In genomic region chr1:44327679-44328491, GRCh38 we compare ENCODE assay signal across 8 cellular contexts. TPM values are rescaled to one million over a fixed set of nuclear protein-coding genes. Genes with fewer than 3 reads are reported as not detected.
A peak's percentile ranks its signal among the peaks of the same experiment; 100 is the strongest.
DNase-seq lines count a peak whose midpoint lies in the region; ATAC-seq and TF ChIP-seq lines count a peak whose summit lies in the region.

No MANE protein-coding gene starts in this region.

- peaks cover 43% of the 10 kb centered on the region for H3K4me1 Mint-ChIP-seq in GM23338
- peaks cover 0 to 6% of the 10 kb centered on the region in 2 donors for H3K4me1 Mint-ChIP-seq in stimulated activated naive B cell treated with anti-CD40 and anti-IgM and Interleukin-4, amounts not matched to agents 10 μg/mL and 1 μg/mL and 100 μg/mL, for 72 hours
- H3K4me1 Mint-ChIP-seq in CD14-positive monocyte: no peaks in the 10 kb centered on the region

- ATAC-seq in GM23338 (peak; percentile 89), GM18519 (IDR thresholded peaks at IDR 0.05; ENCODE audit: low FRiP score, unreplicated experiment) (no peak), GM21723 (IDR thresholded peaks at IDR 0.05; ENCODE audit: unreplicated experiment) (no peak)
- ATAC-seq in stimulated activated naive B cell treated with anti-CD40 and anti-IgM and Interleukin-4, amounts not matched to agents 10 μg/mL and 1 μg/mL and 100 μg/mL, for 72 hours (replicated peaks): no peak

- H3K27ac Mint-ChIP-seq in GM23338 (no peak overlapping the region), CD14-positive monocyte (peak overlapping the region in 1 of 7 donors; percentile 60)
- H3K27ac Mint-ChIP-seq in stimulated activated naive B cell treated with anti-CD40 and anti-IgM and Interleukin-4, amounts not matched to agents 10 μg/mL and 1 μg/mL and 100 μg/mL, for 72 hours: no peak overlapping the region

- H3K27me3 ChIP-seq in GM23338 (ENCODE audit: insufficient read depth): no peaks in the 10 kb centered on the region

- no peak overlapping the region for H3K4me3 ChIP-seq in GM23338

- no peaks in the 10 kb centered on the region for H3K9me2 ChIP-seq in GM23338 (ENCODE audit: insufficient read depth)

- intact Hi-C loops in CD14-positive monocyte (cut with micrococcal nuclease): no loop called here

- DNase-seq in GM23338 (ENCODE audit: low spot score) (peak; percentile 66), NCI-H510A (lab: John Stamatoyannopoulos, UW) (peak; percentile 92), dedifferentiated amniotic fluid mesenchymal stem cell (ENCODE audit: extremely low spot score) (peak; percentile 99), lung microvascular endothelial cell (ENCODE audit: low read depth in 2 of 2) (peak; percentile 89 to 95), CD14-positive monocyte (ENCODE audit: low spot score) (no peak)
- DNase-seq in stimulated activated naive B cell treated with anti-CD40 and anti-IgM and Interleukin-4, amounts not matched to agents 10 μg/mL and 1 μg/mL and 100 μg/mL, for 72 hours: no peak

- TF ChIP-seq CTCF in GM23338 (conservative IDR thresholded peaks at IDR 0.05; ENCODE audit: low read depth in 2 of 2) (no peak), CD14-positive monocyte (IDR thresholded peaks at IDR 0.05) (no peak)

- peaks cover 5% of the 10 kb centered on the region for H3K27me3 Mint-ChIP-seq in GM23338 (ENCODE audit: insufficient read depth, low read depth, poor library complexity)
- no peaks in the 10 kb centered on the region for H3K27me3 Mint-ChIP-seq in stimulated activated naive B cell treated with anti-CD40 and anti-IgM and Interleukin-4, amounts not matched to agents 10 μg/mL and 1 μg/mL and 100 μg/mL, for 72 hours
- H3K27me3 Mint-ChIP-seq in CD14-positive monocyte (ENCODE audit: low read depth in 3 of 3): peaks cover 0 to 1% (median 0%) of the 10 kb centered on the region in 3 donors

- no peak overlapping the region for H2AFZ ChIP-seq in GM23338

- H3K4me1 ChIP-seq in GM23338 (ENCODE audit: insufficient read depth): peaks cover 30% of the 10 kb centered on the region

- H3K79me2 ChIP-seq in GM23338 (replicated peaks; ENCODE audit: insufficient read depth): peaks cover 30% of the 10 kb centered on the region

- H3K27ac ChIP-seq in GM23338 (ENCODE audit: low read depth): no peak overlapping the region

- H3K36me3 Mint-ChIP-seq in GM23338 (ENCODE audit: low read depth): peaks cover 19% of the 10 kb centered on the region; the same call in 1 of the 3 replicates
- H3K36me3 Mint-ChIP-seq in stimulated activated naive B cell treated with anti-CD40 and anti-IgM and Interleukin-4, amounts not matched to agents 10 μg/mL and 1 μg/mL and 100 μg/mL, for 72 hours: peaks cover 17 to 35% of the 10 kb centered on the region in 2 donors
- peaks cover 37 to 40% of the 10 kb centered on the region in 2 donors for H3K36me3 Mint-ChIP-seq in CD14-positive monocyte

- H3K4me2 ChIP-seq in GM23338: peak overlapping the region; percentile 17

- no peaks in the 10 kb centered on the region for H3K9me3 Mint-ChIP-seq in GM23338
- H3K9me3 Mint-ChIP-seq in stimulated activated naive B cell treated with anti-CD40 and anti-IgM and Interleukin-4, amounts not matched to agents 10 μg/mL and 1 μg/mL and 100 μg/mL, for 72 hours: no peaks in the 10 kb centered on the region
- peaks cover 0 to 2% (median 0%) of the 10 kb centered on the region in 7 donors for H3K9me3 Mint-ChIP-seq in CD14-positive monocyte

- H3K4me3 Mint-ChIP-seq in GM23338 (no peak overlapping the region), CD14-positive monocyte (no peak overlapping the region)
- no peak overlapping the region for H3K4me3 Mint-ChIP-seq in stimulated activated naive B cell treated with anti-CD40 and anti-IgM and Interleukin-4, amounts not matched to agents 10 μg/mL and 1 μg/mL and 100 μg/mL, for 72 hours

- peaks cover 29% of the 10 kb centered on the region for H4K20me1 ChIP-seq in GM23338 (replicated peaks; ENCODE audit: insufficient read depth)

- no peaks in the 10 kb centered on the region for H3K36me3 ChIP-seq in GM23338 (ENCODE audit: insufficient read depth)

- H3F3A ChIP-seq in GM23338 (replicated peaks; ENCODE audit: low read depth): 0 out of 2 replicates have a peak, but pooled peaks cover 6% of the 10 kb centered on the region

TF ChIP-seq in GM23338, 12 proteins besides CTCF, POLR2A, EP300 and RAD21 (continues in another document):
- no peak for TF ChIP-seq CREB1 (CRISPR knock-in tag; IDR thresholded peaks at IDR 0.05; ENCODE audit: low read depth)
- TF ChIP-seq ZNF331 (CRISPR knock-in tag; IDR thresholded peaks at IDR 0.05; ENCODE audit: low read depth): no peak
- no peak for TF ChIP-seq POLR2AphosphoS5 (IDR thresholded peaks at IDR 0.05; ENCODE audit: low read depth)
- TF ChIP-seq NANOG (IDR thresholded peaks at IDR 0.05; ENCODE audit: borderline replicate concordance): no peak
- no peak for TF ChIP-seq REST (IDR thresholded peaks at IDR 0.05; ENCODE audit: unreplicated experiment)
- TF ChIP-seq EZH2phosphoT487 (IDR thresholded peaks at IDR 0.05; ENCODE audit: unreplicated experiment): no peak

RNA-seq across cellular contexts. Expression of gene ERI3, which starts 27.2 kb away (rescaled TPM):
- total RNA-seq in GM23338 (2014; rRNA removed; shearing (Covaris generic)): 70.1 and 92.5 TPM in 2 replicates
- polyA plus RNA-seq in GM23338 (2016; fragmentation: Nextera tagmentation; extraction: Ambion mirVana): 56.4 and 63.0 TPM in 2 replicates
- total RNA-seq in lung microvascular endothelial cell: 28.8 and 31.9 TPM in 2 replicates
- polyA plus RNA-seq in CD14-positive monocyte: 10 to 100 TPM; 26.4 to 26.6 TPM

Comparison
In these comparisons a context has a peak if more than half of its experiments do, and no peak if none do; other contexts are left out.
1. DNase-seq: peak in GM23338 (single experiment), NCI-H510A (single experiment), dedifferentiated amniotic fluid mesenchymal stem cell (single experiment) and lung microvascular endothelial cell (2 of 2); none in stimulated activated naive B cell treated with anti-CD40 and anti-IgM and Interleukin-4, amounts not matched to agents 10 μg/mL and 1 μg/mL and 100 μg/mL, for 72 hours (single experiment) and CD14-positive monocyte (single experiment).